8 cellular contexts compared by ENCODE assay signal in the genomic region with DNA sequence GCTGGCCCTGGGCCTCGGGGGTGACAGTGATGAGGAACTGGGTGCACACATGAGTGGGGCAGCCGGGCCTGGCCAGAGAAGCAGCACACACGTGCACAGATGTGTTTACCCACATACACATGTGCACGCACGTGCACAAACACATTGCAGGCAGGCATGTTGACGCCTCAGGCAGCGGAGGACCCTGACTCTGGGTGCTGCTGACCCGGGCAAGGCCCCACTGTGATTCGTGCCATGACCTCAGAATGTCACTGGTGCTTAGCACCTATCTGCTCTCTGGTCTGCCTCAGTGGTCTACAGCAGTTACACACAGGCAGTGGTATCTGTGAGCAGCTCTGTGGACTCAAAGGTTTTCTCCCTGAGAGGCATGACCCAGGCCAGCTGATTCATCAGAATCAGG. TPM values are rescaled to one million over a fixed set of nuclear protein-coding genes. Genes with fewer than 3 reads are reported as not detected.
"Had no signal": no experiment of that assay in that cellular context is flagged by ENCODE, and none has a peak within 500 bp of the region (broad histone marks: within the 10 kb centered on the region; RNA-seq: fewer than 3 reads in every experiment).

Gene TBC1D3G, plus strand, starts transcription at position 301 of the 400 bp plus-strand sequence. CDS start 1,528 bp downstream, outside the sequence.

RNA-seq across cellular contexts. Expression of gene TBC1D3G, which starts in this region (rescaled TPM):
- total RNA-seq: stomach, thoracic aorta, tibial nerve, upper lobe of right lung, ureter, urinary bladder, uterus, vagina had no signal
- polyA plus RNA-seq: urinary bladder had no signal
